ENCODE assay signal across 3 cellular contexts in genomic region chr10:113986316-113986715, GRCh38.
"Had no signal": no experiment of that assay in that cellular context is flagged by ENCODE, and none has a peak within 500 bp of the region (broad histone marks: within the 10 kb centered on the region; RNA-seq: fewer than 3 reads in every experiment).

No MANE protein-coding gene starts in this region.

- DNase-seq: GDM1, GF-D8 had no signal

- H3K4me3 ChIP-seq: GM12878 had no signal
